In the genomic region with DNA sequence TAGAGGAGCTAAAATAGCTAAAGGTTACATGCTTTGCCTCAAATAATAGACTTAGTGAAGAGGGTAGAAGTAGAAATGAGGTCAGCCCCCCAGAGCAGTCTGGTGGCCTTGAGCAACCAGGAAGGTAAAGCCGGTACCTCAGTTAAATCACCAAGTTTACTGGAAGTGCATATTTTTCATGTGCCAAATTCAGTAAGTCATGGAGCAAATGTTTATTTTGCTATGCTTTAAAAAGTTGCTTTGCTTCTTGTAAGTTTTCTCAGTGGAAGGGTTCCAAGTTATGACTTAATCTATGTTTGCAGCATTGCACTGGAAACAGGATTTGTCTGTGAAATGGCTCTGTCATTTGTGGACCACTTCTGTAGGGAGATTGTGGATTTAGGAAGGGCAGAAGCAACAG, we compare ENCODE assay signal across 10 cellular contexts.
A peak's percentile ranks its signal among the peaks of the same experiment; 100 is the strongest.
DNase-seq lines count a peak whose midpoint lies in the region; ATAC-seq and TF ChIP-seq lines count a peak whose summit lies in the region.
"Had no signal": no experiment of that assay in that cellular context is flagged by ENCODE, and none has a peak within 500 bp of the region (broad histone marks: within the 10 kb centered on the region; RNA-seq: fewer than 3 reads in every experiment).

No MANE protein-coding gene starts in this region.

- peak overlapping the region; percentile 53; the same call in 1 of the 2 replicates for H3K27ac ChIP-seq in IMR-90 (ENCODE audit: insufficient read depth, low read length)
- peak overlapping the region; percentile 66 for H3K27ac ChIP-seq in colonic mucosa
- H3K27ac ChIP-seq in mesenchymal stem cell (ENCODE audit: low read length, poor library complexity, severe bottlenecking): peak overlapping the region; percentile 36
- peak overlapping the region; percentile 33 for H3K27ac ChIP-seq in thymus (ENCODE audit: low read depth)

- 0 out of 2 replicates have a peak overlapping the region, but pooled peaks have one; percentile 40 for H2BK20ac ChIP-seq in IMR-90 (ENCODE audit: low read depth, low read length)

- no peak overlapping the region for H3K56ac ChIP-seq in IMR-90 (ENCODE audit: extremely low read depth, insufficient read depth, low read length)

- no TSS peak for BruUV-seq in IMR-90 (replicated peaks; lab: Mats Ljungman, UMichigan)

- intact Hi-C loops in IMR-90 (cut with micrococcal nuclease): loop anchor here (5.0 kb wide), 1 partner anchor 51 kb away; no protein-coding TSS in a partner anchor
- intact Hi-C loops in colonic mucosa (cut with DNase I): no loop called here

- in situ Hi-C loops in IMR-90 (cut with MboI; ENCODE audit: low sequenced_read_pairs): no loop called here

- POLR2A ChIA-PET in IMR-90 (lab: Charles Lee; ENCODE audit: unreplicated experiment): interaction anchor here (1.3 kb wide), 1 partner anchor 254 kb away, joined by 6 read pairs; no protein-coding TSS in a partner anchor

- no peak overlapping the region for H3K27ac Mint-ChIP-seq in stimulated activated naive CD8-positive, alpha-beta T cell treated with anti-CD3 and anti-CD28 coated beads, Interleukin-15, amount 100 ng/mL, for 72 hours
- H3K27ac Mint-ChIP-seq: activated naive CD4-positive, alpha-beta T cell treated with anti-CD3 and anti-CD28 coated beads, Interleukin-2, amount 50 U/mL, for 72 hours had no signal

- 0% methylated on average over 1 of the region's 1 CpG; no CpG with 5 or more reads in 1 of the 2 experiments for WGBS in IMR-90 (ENCODE audit: extremely low coverage in 2 of 2, insufficient read length in 1 of 2), 2 experiments
- 49% methylated on average over 1 of the region's 1 CpG for WGBS in mesenchymal stem cell
- WGBS in thymus: 92% methylated on average over 1 of the region's 1 CpG

- no peak overlapping the region for H4K5ac ChIP-seq in IMR-90 (ENCODE audit: low read depth, low read length)

- H2BK12ac ChIP-seq in mesenchymal stem cell (ENCODE audit: low read length in 2 of 2): no peak overlapping the region

- H3K4me2 ChIP-seq in IMR-90 (ENCODE audit: low read depth, low read length) (peak overlapping the region; percentile 63), mesenchymal stem cell (ENCODE audit: low read length, poor library complexity, severe bottlenecking) (no peak overlapping the region)

- H3K9ac ChIP-seq in IMR-90 (ENCODE audit: low read depth, low read length) (no peak overlapping the region), colonic mucosa (ENCODE audit: low read depth in 2 of 2, low read length in 2 of 2) (no peak overlapping the region), mesenchymal stem cell (ENCODE audit: low read length) (no peak overlapping the region)

- H4K8ac ChIP-seq in IMR-90 (ENCODE audit: low read depth in 2 of 2, low read length in 2 of 2) (0 out of 4 replicates have a peak overlapping the region, but pooled peaks of 1 of the 2 experiments have one; percentile 14), mesenchymal stem cell (ENCODE audit: low read length) (no peak overlapping the region)

- H3K9me1 ChIP-seq in IMR-90 (ENCODE audit: insufficient read depth, low read length): peaks cover 4% of the 10 kb centered on the region; the same call in 1 of the 2 replicates

- no peaks in the 10 kb centered on the region for H3K79me1 ChIP-seq in IMR-90 (ENCODE audit: low read depth in 1 of 2, low read length in 2 of 2)
- no peaks in the 10 kb centered on the region for H3K79me1 ChIP-seq in mesenchymal stem cell (replicated peaks; ENCODE audit: low read length, poor library complexity, severe bottlenecking)

- no peak overlapping the region for H2AK9ac ChIP-seq in IMR-90 (replicated peaks; ENCODE audit: low read depth, low read length, poor library complexity)

- no peaks in the 10 kb centered on the region for H3K4me1 Mint-ChIP-seq in stimulated activated naive CD8-positive, alpha-beta T cell treated with anti-CD3 and anti-CD28 coated beads, Interleukin-15, amount 100 ng/mL, for 72 hours

- no peak overlapping the region for H3K4me3 ChIP-seq in IMR-90 (ENCODE audit: insufficient read depth, low read depth, low read length)
- H3K4me3 ChIP-seq in colonic mucosa: no peak overlapping the region
- H3K4me3 ChIP-seq in mesenchymal stem cell (ENCODE audit: insufficient read depth in 1 of 2, low read depth in 1 of 2, low read length in 2 of 2): no peak overlapping the region
- H3K4me3 ChIP-seq in thymus (ENCODE audit: low read length): no peak overlapping the region

- H3K4ac ChIP-seq in IMR-90 (ENCODE audit: low read depth, low read length): peak overlapping the region; percentile 13; the same call in 1 of the 2 replicates
- H3K4ac ChIP-seq in mesenchymal stem cell (ENCODE audit: low read depth in 1 of 2, low read length in 2 of 2): no peak overlapping the region

- peak overlapping the region; percentile 47 for H2BK5ac ChIP-seq in IMR-90 (ENCODE audit: low read depth, low read length, poor library complexity, severe bottlenecking)
- H2BK5ac ChIP-seq in mesenchymal stem cell (ENCODE audit: low read depth, low read length, poor library complexity, severe bottlenecking): no peak overlapping the region

- peaks cover 9% of the 10 kb centered on the region for H3K27me3 Mint-ChIP-seq in stimulated activated naive CD8-positive, alpha-beta T cell treated with anti-CD3 and anti-CD28 coated beads, Interleukin-15, amount 100 ng/mL, for 72 hours

- no peaks in the 10 kb centered on the region for H3K9me3 ChIP-seq in IMR-90 (ENCODE audit: control insufficient read depth, insufficient read depth, low read length)
- H3K9me3 ChIP-seq in colonic mucosa: no peaks in the 10 kb centered on the region
- no peaks in the 10 kb centered on the region for H3K9me3 ChIP-seq in mesenchymal stem cell (ENCODE audit: control insufficient read depth, low read length)
- H3K9me3 ChIP-seq in thymus (ENCODE audit: control insufficient read depth): no peaks in the 10 kb centered on the region

- H2AK5ac ChIP-seq in IMR-90 (ENCODE audit: low read depth, low read length): no peak overlapping the region
- H2AK5ac ChIP-seq in mesenchymal stem cell (ENCODE audit: low read length, severe bottlenecking): no peak overlapping the region

- no peaks in the 10 kb centered on the region for H4K20me1 ChIP-seq in IMR-90 (ENCODE audit: insufficient read depth, low read length)

- H3K27me3 ChIP-seq in IMR-90 (ENCODE audit: control insufficient read depth, insufficient read depth, low read length) (no peaks in the 10 kb centered on the region), colonic mucosa (no peaks in the 10 kb centered on the region), mesenchymal stem cell (ENCODE audit: control insufficient read depth in 1 of 2, insufficient read depth in 1 of 2, low read length in 2 of 2) (no peaks in the 10 kb centered on the region), thymus (ENCODE audit: control insufficient read depth, insufficient read depth) (no peaks in the 10 kb centered on the region)

- H3K4me3 Mint-ChIP-seq in stimulated activated naive CD8-positive, alpha-beta T cell treated with anti-CD3 and anti-CD28 coated beads, Interleukin-15, amount 100 ng/mL, for 72 hours: no peak overlapping the region

- H3K4me1 ChIP-seq in IMR-90 (ENCODE audit: control insufficient read depth, insufficient read depth, low read length) (peaks cover 15% of the 10 kb centered on the region), colonic mucosa (peaks cover 12% of the 10 kb centered on the region), mesenchymal stem cell (ENCODE audit: control insufficient read depth, insufficient read depth, low read depth, low read length) (peaks cover 4% of the 10 kb centered on the region), thymus (ENCODE audit: control insufficient read depth, insufficient read depth, low read length) (no peaks in the 10 kb centered on the region)

- H2BK120ac ChIP-seq in IMR-90 (ENCODE audit: low read depth, low read length) (peak overlapping the region; percentile 44; the same call in 1 of the 2 replicates), mesenchymal stem cell (ENCODE audit: low read depth, low read length) (no peak overlapping the region)

- TF ChIP-seq CTCF in IMR-90 (conservative IDR thresholded peaks at IDR 0.05; ENCODE audit: low read depth, low read length) (no peak), colonic mucosa (IDR thresholded peaks at IDR 0.05) (no peak)

- H4K91ac ChIP-seq in IMR-90 (ENCODE audit: insufficient read depth, low read depth, low read length): no peak overlapping the region
- no peak overlapping the region for H4K91ac ChIP-seq in mesenchymal stem cell (ENCODE audit: low read length)

- H2AFZ ChIP-seq in IMR-90 (replicated peaks; ENCODE audit: low read length, poor library complexity) (no peak overlapping the region), mesenchymal stem cell (ENCODE audit: low read depth, low read length) (no peak overlapping the region)

- H3K36me3 ChIP-seq in IMR-90 (ENCODE audit: control insufficient read depth, insufficient read depth, low read length): no peaks in the 10 kb centered on the region
- no peaks in the 10 kb centered on the region for H3K36me3 ChIP-seq in colonic mucosa
- H3K36me3 ChIP-seq in mesenchymal stem cell (ENCODE audit: control insufficient read depth in 1 of 2, insufficient read depth in 2 of 2, low read depth in 1 of 2, low read length in 2 of 2): no peaks in the 10 kb centered on the region
- H3K36me3 ChIP-seq in thymus (ENCODE audit: control insufficient read depth, insufficient read depth): no peaks in the 10 kb centered on the region

- H3K14ac ChIP-seq in IMR-90 (replicated peaks; ENCODE audit: low read depth, low read length) (no peak overlapping the region), mesenchymal stem cell (ENCODE audit: low read length in 2 of 2) (no peak overlapping the region)

- dilution Hi-C loops in IMR-90 (cut with HindIII; ENCODE audit: low sequenced_read_pairs, unreplicated experiment): no loop called here

- no peak for TF ChIP-seq RAD21 in IMR-90 (IDR thresholded peaks at IDR 0.05; ENCODE audit: low read length)

- DNase-seq in IMR-90 (peak; percentile 94), colonic mucosa (no peak), mesenchymal stem cell (peak; percentile 56), NCI-H2107 (lab: John Stamatoyannopoulos, UW) (no peak)
- DNase-seq in stimulated activated naive CD8-positive, alpha-beta T cell treated with anti-CD3 and anti-CD28 coated beads, Interleukin-15, amount 100 ng/mL, for 72 hours: no peak
- DNase-seq: activated CD4-positive, CD25-positive, alpha-beta regulatory T cell had no signal

- TF ChIP-seq POLR2A in IMR-90 (IDR thresholded peaks at IDR 0.05; ENCODE audit: low read depth, low read length): no peak

- CTCF ChIA-PET in IMR-90 (lab: Yijun Ruan, JAX): interaction anchor here (1.2 kb wide), 1 partner anchor 52 kb away, joined by 3 read pairs; no protein-coding TSS in a partner anchor

- peak overlapping the region; percentile 26; the same call in 1 of the 3 replicates for H2BK15ac ChIP-seq in IMR-90 (ENCODE audit: low read depth, low read length)
- no peak overlapping the region for H2BK15ac ChIP-seq in mesenchymal stem cell (ENCODE audit: low read depth, poor library complexity, severe bottlenecking)

- ATAC-seq in IMR-90 (ENCODE audit: low read depth) (peak; percentile 65), HG03457 (IDR thresholded peaks at IDR 0.05; ENCODE audit: unreplicated experiment) (no peak), HG02981 (IDR thresholded peaks at IDR 0.05; ENCODE audit: unreplicated experiment) (no peak)
- no peak for ATAC-seq in stimulated activated naive CD8-positive, alpha-beta T cell treated with anti-CD3 and anti-CD28 coated beads, Interleukin-15, amount 100 ng/mL, for 72 hours
- ATAC-seq: activated naive CD4-positive, alpha-beta T cell treated with anti-CD3 and anti-CD28 coated beads, Interleukin-2, amount 50 U/mL, for 72 hours had no signal

- no peaks in the 10 kb centered on the region for H3K9me3 Mint-ChIP-seq in stimulated activated naive CD8-positive, alpha-beta T cell treated with anti-CD3 and anti-CD28 coated beads, Interleukin-15, amount 100 ng/mL, for 72 hours
- H3K9me3 Mint-ChIP-seq: activated naive CD4-positive, alpha-beta T cell treated with anti-CD3 and anti-CD28 coated beads, Interleukin-2, amount 50 U/mL, for 72 hours had no signal

- H3K23ac ChIP-seq in IMR-90 (ENCODE audit: low read depth, low read length) (no peak overlapping the region), mesenchymal stem cell (ENCODE audit: low read length in 2 of 2) (no peak overlapping the region)

- H3K18ac ChIP-seq in IMR-90 (ENCODE audit: low read depth, low read length) (peak overlapping the region; percentile 70; the same call in 1 of the 2 replicates), mesenchymal stem cell (ENCODE audit: low read depth in 1 of 2, low read length in 2 of 2) (peak overlapping the region in 1 of 2 experiments; percentile 40)

Comparison
In these comparisons a context has a peak if more than half of its experiments do, and no peak if none do; other contexts are left out.
1. DNase-seq: peak in IMR-90 (single experiment) and mesenchymal stem cell (single experiment); none in colonic mucosa (single experiment), NCI-H2107 (single experiment) and stimulated activated naive CD8-positive, alpha-beta T cell treated with anti-CD3 and anti-CD28 coated beads, Interleukin-15, amount 100 ng/mL, for 72 hours (0 of 2).
2. Peak in every context shown above with its lines, with median percentiles within 50 percentile points of each other: H3K27ac ChIP-seq.